ENCODE assay signal across 29 cellular contexts in the genomic region with DNA sequence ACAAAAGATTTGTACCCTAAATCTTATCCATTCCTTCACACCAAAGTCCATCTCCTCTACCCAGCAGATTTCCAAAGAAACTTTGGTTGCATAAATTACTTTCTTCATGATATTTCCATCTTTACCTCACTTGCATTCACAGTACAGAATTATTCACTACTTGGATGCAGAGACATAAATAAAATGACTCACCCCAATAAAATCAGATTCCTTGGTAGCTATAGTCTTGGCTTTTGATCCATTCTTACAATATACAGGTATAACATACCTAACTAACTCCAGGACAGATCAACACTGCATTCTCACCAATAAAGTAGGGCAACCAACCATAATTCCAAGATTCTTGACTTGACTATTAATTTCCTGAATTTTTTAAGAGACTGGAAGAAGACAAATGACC.
"Had no signal": no experiment of that assay in that cellular context is flagged by ENCODE, and none has a peak within 500 bp of the region (broad histone marks: within the 10 kb centered on the region; RNA-seq: fewer than 3 reads in every experiment).

No MANE protein-coding gene starts in this region.

- H3K9me3 Mint-ChIP-seq: endodermal cell had no signal

- ATAC-seq: effector memory CD8-positive, alpha-beta T cell; esophagus mucosa; foreskin keratinocyte; gastrocnemius medialis; heart left ventricle; heart right ventricle had no signal

- H2AFZ ChIP-seq: hepatocyte had no signal

- H3K36me3 ChIP-seq: colonic mucosa, esophagus muscularis mucosa, esophagus squamous epithelium, gastrocnemius medialis, heart left ventricle, heart right ventricle had no signal

- H3K9me3 ChIP-seq: colonic mucosa, esophagus muscularis mucosa, esophagus squamous epithelium, gastrocnemius medialis, heart left ventricle, heart right ventricle had no signal

- H3K4me1 ChIP-seq: colonic mucosa, esophagus muscularis mucosa, foreskin keratinocyte, heart left ventricle, heart right ventricle had no signal

- H3K27ac ChIP-seq: colonic mucosa, coronary artery, epithelial cell of prostate, esophagus muscularis mucosa, esophagus squamous epithelium, foreskin keratinocyte, gastrocnemius medialis, heart left ventricle, heart right ventricle, hepatocyte had no signal

- H3K79me2 ChIP-seq: hepatocyte had no signal

- H3K4me2 ChIP-seq: hepatocyte had no signal

- DNase-seq: colonic mucosa; cortex of kidney; dermis blood vessel endothelial cell; dorsolateral prefrontal cortex; effector CD4-positive, alpha-beta T cell; effector CD8-positive, alpha-beta T cell; effector memory CD4-positive, alpha-beta T cell; effector memory CD8-positive, alpha-beta T cell; endodermal cell; erythroblast; esophagus squamous epithelium; foreskin fibroblast; foreskin keratinocyte; foreskin melanocyte; gastrocnemius medialis; glutamatergic neuron; head of caudate nucleus; heart left ventricle; heart right ventricle; hippocampal formation had no signal

- H3K27me3 ChIP-seq: colonic mucosa, dorsolateral prefrontal cortex, esophagus muscularis mucosa, esophagus squamous epithelium, foreskin keratinocyte, gastrocnemius medialis, heart left ventricle, heart right ventricle, hepatocyte had no signal

- H3K27me3 Mint-ChIP-seq: dendritic cell treated with granulocyte-macrophage colony-stimulating factor and Interleukin-4, amounts not matched to agents 40 ng/mL and 50 ng/mL, for 4 days; effector memory CD8-positive, alpha-beta T cell had no signal

- H3K4me3 ChIP-seq: colonic mucosa, coronary artery, dorsolateral prefrontal cortex, esophagus muscularis mucosa, esophagus squamous epithelium, gastrocnemius medialis, heart left ventricle, heart right ventricle, hepatocyte had no signal

- FAIRE-seq: endometrium, endothelial cell of umbilical vein, frontal cortex had no signal

- H3K27ac Mint-ChIP-seq: dendritic cell treated with granulocyte-macrophage colony-stimulating factor and Interleukin-4, amounts not matched to agents 40 ng/mL and 50 ng/mL, for 4 days; effector memory CD8-positive, alpha-beta T cell; endodermal cell had no signal

- H3K4me3 Mint-ChIP-seq: dendritic cell treated with granulocyte-macrophage colony-stimulating factor and Interleukin-4, amounts not matched to agents 40 ng/mL and 50 ng/mL, for 4 days; effector memory CD8-positive, alpha-beta T cell; endodermal cell had no signal
